9 cellular contexts compared by ENCODE assay signal in genomic region chr17:33992113-33992512, GRCh38.
"Had no signal": no experiment of that assay in that cellular context is flagged by ENCODE, and none has a peak within 500 bp of the region (broad histone marks: within the 10 kb centered on the region; RNA-seq: fewer than 3 reads in every experiment).

No MANE protein-coding gene starts in this region.

- H3K4me3 Mint-ChIP-seq: GM23338 had no signal

- ATAC-seq: GM23338, HCT116, K562 had no signal

- H3K9me3 ChIP-seq: HAP-1 had no signal

- H3K4me2 ChIP-seq: GM23338 had no signal

- H3K4me3 ChIP-seq: GM23338, HAP-1, K562 had no signal

- DNase-seq: IMR-90, KG1 had no signal

- H2AFZ ChIP-seq: GM23338 had no signal

- FAIRE-seq: H1, H54, K562 had no signal

- H3K27ac Mint-ChIP-seq: GM23338 had no signal

- H3K36me3 ChIP-seq: HAP-1 had no signal

- H3K27ac ChIP-seq: HL-60 had no signal

- H3K4me1 ChIP-seq: HAP-1 had no signal
